ENCODE assay signal across 20 cellular contexts in the genomic region with DNA sequence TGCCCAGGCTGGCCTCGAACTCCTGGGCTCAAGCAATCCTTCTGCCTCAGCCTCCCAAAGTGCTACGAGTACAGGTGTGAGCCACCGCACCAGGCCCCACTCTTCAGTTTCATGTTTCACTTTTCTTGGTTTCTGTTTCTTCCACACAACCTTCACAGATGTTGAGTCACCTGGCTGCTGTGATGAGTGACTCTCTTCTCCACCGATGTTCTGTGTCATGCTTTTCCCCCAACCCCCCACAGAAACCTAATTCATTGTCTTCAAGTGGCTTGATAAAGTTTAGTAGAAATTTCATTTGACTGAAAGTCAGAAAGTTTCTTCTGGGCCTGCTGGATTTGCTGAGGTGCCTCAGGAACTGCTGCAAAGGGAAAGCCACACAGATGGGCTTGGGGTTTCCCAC.
A peak's percentile ranks its signal among the peaks of the same experiment; 100 is the strongest.
DNase-seq lines count a peak whose midpoint lies in the region; ATAC-seq and TF ChIP-seq lines count a peak whose summit lies in the region.
"Had no signal": no experiment of that assay in that cellular context is flagged by ENCODE, and none has a peak within 500 bp of the region (broad histone marks: within the 10 kb centered on the region; RNA-seq: fewer than 3 reads in every experiment).

No MANE protein-coding gene starts in this region.

- no peak overlapping the region for H3K27ac Mint-ChIP-seq in activated naive CD8-positive, alpha-beta T cell treated with anti-CD3 and anti-CD28 coated beads, Interleukin-2, amount 50 U/mL, for 24 hours
- H3K27ac Mint-ChIP-seq in activated naive CD8-positive, alpha-beta T cell treated with anti-CD3 and anti-CD28 coated beads for 36 hours = no peak overlapping the region
- no peak overlapping the region for H3K27ac Mint-ChIP-seq in neural progenitor cell
- H3K27ac Mint-ChIP-seq: activated CD8-positive, alpha-beta memory T cell treated with anti-CD3 and anti-CD28 coated beads, Interleukin-2, amount 10 ng/mL, durations not matched to agents 7 days and 5 days; activated T-helper 1 cell treated with anti-CD3 and anti-CD28 coated beads, Interleukin-12 subunit alpha, Interleukin-12 subunit beta, Interleukin-2, Interleukin-4 antibody, amounts not matched to agents 30 ng/mL and 10 ng/mL and 1 ng/mL, durations not matched to agents 14 hours and 24 hours and 36 hours; brain; nephron progenitor cell; stimulated activated memory B cell treated with anti-CD40 and anti-IgM and Interleukin-4, amounts not matched to agents 10 μg/mL and 1 μg/mL and 100 μg/mL, for 72 hours had no signal

- H3K4me3 ChIP-seq in OCI-LY3 (ENCODE audit: low read length) = no peak overlapping the region
- no peak overlapping the region for H3K4me3 ChIP-seq in neural progenitor cell
- H3K4me3 ChIP-seq: BLaER1, heart left ventricle, Peyer's patch, testis, vagina had no signal

- peaks cover 24% of the 10 kb centered on the region for H3K9me3 Mint-ChIP-seq in activated naive CD8-positive, alpha-beta T cell treated with anti-CD3 and anti-CD28 coated beads, Interleukin-2, amount 50 U/mL, for 24 hours
- peaks cover 14% of the 10 kb centered on the region for H3K9me3 Mint-ChIP-seq in activated naive CD8-positive, alpha-beta T cell treated with anti-CD3 and anti-CD28 coated beads for 36 hours
- peaks cover 12% of the 10 kb centered on the region for H3K9me3 Mint-ChIP-seq in neural progenitor cell

- DNase-seq in activated naive CD8-positive, alpha-beta T cell treated with anti-CD3 and anti-CD28 coated beads, Interleukin-2, amount 50 U/mL, for 24 hours = no peak
- no peak for DNase-seq in activated naive CD8-positive, alpha-beta T cell treated with anti-CD3 and anti-CD28 coated beads for 36 hours
- DNase-seq in neural progenitor cell (ENCODE audit: low spot score) (no peak), globus pallidus (ENCODE audit: low spot score) (no peak), NCI-H2029 treated with DMSO at 0.1 percent for 48 hours (lab: John Stamatoyannopoulos, UW) (no peak)
- DNase-seq: activated CD8-positive, alpha-beta memory T cell treated with anti-CD3 and anti-CD28 coated beads, Interleukin-2, amount 10 ng/mL, durations not matched to agents 7 days and 5 days; heart left ventricle; IMR-90; nephron progenitor cell; Peyer's patch; SK-N-SH; testis had no signal

- H2AFZ ChIP-seq in OCI-LY3 (ENCODE audit: low read depth, low read length) = peak overlapping the region; percentile 39; the same call in 1 of the 2 replicates
- peak overlapping the region; percentile 27 for H2AFZ ChIP-seq in neural progenitor cell (replicated peaks)

- H3K36me3 ChIP-seq in OCI-LY3 (replicated peaks; ENCODE audit: low read depth, low read length) (peaks cover 4% of the 10 kb centered on the region), neural progenitor cell (no peaks in the 10 kb centered on the region)
- H3K36me3 ChIP-seq: BLaER1, Peyer's patch, vagina had no signal

- TF ChIP-seq CTCF in OCI-LY3 (IDR thresholded peaks at IDR 0.05; ENCODE audit: low read depth, low read length) = no peak
- no peak for TF ChIP-seq CTCF in neural progenitor cell (IDR thresholded peaks at IDR 0.05)

- H4K20me1 ChIP-seq in OCI-LY3 (ENCODE audit: insufficient read depth, low read length) (no peaks in the 10 kb centered on the region), neural progenitor cell (ENCODE audit: low read depth) (no peaks in the 10 kb centered on the region)
- H4K20me1 ChIP-seq: BLaER1 had no signal

- H3K9me3 ChIP-seq in OCI-LY3 (ENCODE audit: insufficient read depth, low read length) (no peaks in the 10 kb centered on the region), neural progenitor cell (ENCODE audit: low read depth) (no peaks in the 10 kb centered on the region)
- H3K9me3 ChIP-seq: BLaER1, Peyer's patch, SK-N-SH, testis, vagina had no signal

- no peaks in the 10 kb centered on the region for H3F3A ChIP-seq in neural progenitor cell (ENCODE audit: low read depth)

- ATAC-seq in activated naive CD8-positive, alpha-beta T cell treated with anti-CD3 and anti-CD28 coated beads, Interleukin-2, amount 50 U/mL, for 24 hours = peak; percentile 40
- peak; percentile 54 for ATAC-seq in HG02938 (IDR thresholded peaks at IDR 0.05; ENCODE audit: unreplicated experiment)
- no peak for ATAC-seq in GM21576 (IDR thresholded peaks at IDR 0.05; ENCODE audit: unreplicated experiment)
- ATAC-seq: activated CD8-positive, alpha-beta memory T cell treated with anti-CD3 and anti-CD28 coated beads, Interleukin-2, amount 10 ng/mL, durations not matched to agents 7 days and 5 days; heart left ventricle; stimulated activated memory B cell treated with anti-CD40 and anti-IgM and Interleukin-4, amounts not matched to agents 10 μg/mL and 1 μg/mL and 100 μg/mL, for 72 hours had no signal

- H3K9ac ChIP-seq in OCI-LY3 (ENCODE audit: low read length) (no peak overlapping the region), neural progenitor cell (no peak overlapping the region)
- H3K9ac ChIP-seq: BLaER1, SK-N-SH had no signal

- H3K4me1 Mint-ChIP-seq in activated naive CD8-positive, alpha-beta T cell treated with anti-CD3 and anti-CD28 coated beads, Interleukin-2, amount 50 U/mL, for 24 hours = no peaks in the 10 kb centered on the region
- no peaks in the 10 kb centered on the region for H3K4me1 Mint-ChIP-seq in activated naive CD8-positive, alpha-beta T cell treated with anti-CD3 and anti-CD28 coated beads for 36 hours
- no peaks in the 10 kb centered on the region for H3K4me1 Mint-ChIP-seq in neural progenitor cell
- H3K4me1 Mint-ChIP-seq: activated CD8-positive, alpha-beta memory T cell treated with anti-CD3 and anti-CD28 coated beads, Interleukin-2, amount 10 ng/mL, durations not matched to agents 7 days and 5 days; nephron progenitor cell; stimulated activated memory B cell treated with anti-CD40 and anti-IgM and Interleukin-4, amounts not matched to agents 10 μg/mL and 1 μg/mL and 100 μg/mL, for 72 hours had no signal

- H3K4me1 ChIP-seq in OCI-LY3 (ENCODE audit: low read length) (peaks cover 11% of the 10 kb centered on the region), neural progenitor cell (no peaks in the 10 kb centered on the region)
- H3K4me1 ChIP-seq: BLaER1, heart left ventricle, Peyer's patch, testis, vagina had no signal

- no peaks in the 10 kb centered on the region for H3K79me2 ChIP-seq in OCI-LY3 (ENCODE audit: low read length)
- H3K79me2 ChIP-seq in neural progenitor cell (ENCODE audit: low read depth) = no peaks in the 10 kb centered on the region

- no peak overlapping the region for H3K4me3 Mint-ChIP-seq in activated naive CD8-positive, alpha-beta T cell treated with anti-CD3 and anti-CD28 coated beads, Interleukin-2, amount 50 U/mL, for 24 hours
- no peak overlapping the region for H3K4me3 Mint-ChIP-seq in activated naive CD8-positive, alpha-beta T cell treated with anti-CD3 and anti-CD28 coated beads for 36 hours
- H3K4me3 Mint-ChIP-seq in neural progenitor cell = no peak overlapping the region
- H3K4me3 Mint-ChIP-seq: activated CD8-positive, alpha-beta memory T cell treated with anti-CD3 and anti-CD28 coated beads, Interleukin-2, amount 10 ng/mL, durations not matched to agents 7 days and 5 days; activated T-helper 1 cell treated with anti-CD3 and anti-CD28 coated beads, Interleukin-12 subunit alpha, Interleukin-12 subunit beta, Interleukin-2, Interleukin-4 antibody, amounts not matched to agents 30 ng/mL and 10 ng/mL and 1 ng/mL, durations not matched to agents 14 hours and 24 hours and 36 hours; brain; nephron progenitor cell; stimulated activated memory B cell treated with anti-CD40 and anti-IgM and Interleukin-4, amounts not matched to agents 10 μg/mL and 1 μg/mL and 100 μg/mL, for 72 hours had no signal

- H3K4me2 ChIP-seq in OCI-LY3 (ENCODE audit: low read length) (peak overlapping the region; percentile 27; the same call in 1 of the 2 replicates), neural progenitor cell (no peak overlapping the region)
- H3K4me2 ChIP-seq: BLaER1, SK-N-SH had no signal

- H3K27me3 Mint-ChIP-seq in activated naive CD8-positive, alpha-beta T cell treated with anti-CD3 and anti-CD28 coated beads, Interleukin-2, amount 50 U/mL, for 24 hours = no peaks in the 10 kb centered on the region
- no peaks in the 10 kb centered on the region for H3K27me3 Mint-ChIP-seq in activated naive CD8-positive, alpha-beta T cell treated with anti-CD3 and anti-CD28 coated beads for 36 hours
- H3K27me3 Mint-ChIP-seq in neural progenitor cell (ENCODE audit: insufficient read depth, low read depth) = no peaks in the 10 kb centered on the region
- H3K27me3 Mint-ChIP-seq: activated CD8-positive, alpha-beta memory T cell treated with anti-CD3 and anti-CD28 coated beads, Interleukin-2, amount 10 ng/mL, durations not matched to agents 7 days and 5 days; brain; stimulated activated memory B cell treated with anti-CD40 and anti-IgM and Interleukin-4, amounts not matched to agents 10 μg/mL and 1 μg/mL and 100 μg/mL, for 72 hours had no signal

- no peaks in the 10 kb centered on the region for H3K27me3 ChIP-seq in OCI-LY3 (ENCODE audit: low read depth, low read length)
- no peaks in the 10 kb centered on the region for H3K27me3 ChIP-seq in neural progenitor cell
- H3K27me3 ChIP-seq: BLaER1, heart left ventricle, Peyer's patch, testis, vagina had no signal

- H3K27ac ChIP-seq in OCI-LY3 (ENCODE audit: low read length) = peak overlapping the region; percentile 54; the same call in 1 of the 2 replicates
- no peak overlapping the region for H3K27ac ChIP-seq in neural progenitor cell
- H3K27ac ChIP-seq: BLaER1, heart left ventricle, Peyer's patch, testis, vagina had no signal

- H3K36me3 Mint-ChIP-seq in activated naive CD8-positive, alpha-beta T cell treated with anti-CD3 and anti-CD28 coated beads, Interleukin-2, amount 50 U/mL, for 24 hours (ENCODE audit: low read depth) = no peaks in the 10 kb centered on the region
- no peaks in the 10 kb centered on the region for H3K36me3 Mint-ChIP-seq in activated naive CD8-positive, alpha-beta T cell treated with anti-CD3 and anti-CD28 coated beads for 36 hours
- H3K36me3 Mint-ChIP-seq in neural progenitor cell = no peaks in the 10 kb centered on the region
- H3K36me3 Mint-ChIP-seq: stimulated activated memory B cell treated with anti-CD40 and anti-IgM and Interleukin-4, amounts not matched to agents 10 μg/mL and 1 μg/mL and 100 μg/mL, for 72 hours had no signal
